ENCODE assay signal across 20 cellular contexts in genomic region chr3:103308921-103309320, GRCh38.
DNase-seq lines count a peak whose midpoint lies in the region; ATAC-seq, FAIRE-seq and TF ChIP-seq lines count a peak whose summit lies in the region.
"Had no signal": no experiment of that assay in that cellular context is flagged by ENCODE, and none has a peak within 500 bp of the region (broad histone marks: within the 10 kb centered on the region; RNA-seq: fewer than 3 reads in every experiment).

No MANE protein-coding gene starts in this region.

- H2AK5ac ChIP-seq in H1 (ENCODE audit: low read depth, low read length) = no peak overlapping the region

- FAIRE-seq in H1 (lab: Jason Lieb, UNC) (peak; percentile 87), RCC 7860 (lab: Jason Lieb, UNC) (no peak)
- FAIRE-seq: astrocyte had no signal

- H3K4me1 Mint-ChIP-seq in progenitor cell of endocrine pancreas (ENCODE audit: low read depth) = no peaks in the 10 kb centered on the region
- H3K4me1 Mint-ChIP-seq: IgD-negative memory B cell, naive B cell, T-helper 17 cell had no signal

- H3K36me3 Mint-ChIP-seq in progenitor cell of endocrine pancreas (ENCODE audit: insufficient read depth) = no peaks in the 10 kb centered on the region
- H3K36me3 Mint-ChIP-seq: CD8-positive, alpha-beta T cell; IgD-negative memory B cell; naive B cell had no signal

- POLR2A ChIA-PET in H1 (lab: Charles Lee; ENCODE audit: partially characterized antibody) = no interaction called here

- H3K23ac ChIP-seq in H1 (ENCODE audit: insufficient read length) = no peak overlapping the region

- no peaks in the 10 kb centered on the region for H3K79me2 ChIP-seq in H1 (ENCODE audit: control insufficient read depth in 1 of 2, insufficient read depth in 2 of 2, low read length in 2 of 2)

- H2AFZ ChIP-seq in H1 (ENCODE audit: low read length) = 0 out of 2 replicates have a peak overlapping the region, but pooled peaks have one; percentile 31

- ATAC-seq in GM21390 (IDR thresholded peaks at IDR 0.05; ENCODE audit: unreplicated experiment) (no peak), GM19328 (IDR thresholded peaks at IDR 0.05; ENCODE audit: unreplicated experiment) (no peak)
- ATAC-seq: activated CD4-positive, CD25-positive, alpha-beta regulatory T cell treated with anti-CD3 and anti-CD28 coated beads, Interleukin-2, amount 50 U/mL, for 24 hours; CD8-positive, alpha-beta T cell; heart right ventricle; left lung; T-helper 17 cell had no signal

- no peak overlapping the region for H3K9ac ChIP-seq in H1 (replicated peaks in 1 of 4; ENCODE audit: extremely low read depth in 1 of 4, low read depth in 3 of 4, low read length in 3 of 4)

- no peaks in the 10 kb centered on the region for H3K4me1 ChIP-seq in H1 (replicated peaks in 1 of 4; ENCODE audit: control insufficient read depth in 3 of 4, insufficient read depth in 4 of 4, low read length in 3 of 4)
- H3K4me1 ChIP-seq: heart right ventricle, left lung had no signal

- no peak overlapping the region for H4K8ac ChIP-seq in H1 (ENCODE audit: extremely low read depth, insufficient read depth, low read length)

- H3K56ac ChIP-seq in H1 (replicated peaks; ENCODE audit: insufficient read length, low read depth, low read length) = no peak overlapping the region

- DNase-seq in NCI-H2171 treated with DMSO at 0.1 percent for 48 hours (lab: John Stamatoyannopoulos, UW) (peak; percentile 8), NCI-H2171 (lab: John Stamatoyannopoulos, UW) (no peak), HuH-7.5 (ENCODE audit: low spot score) (peak; percentile 9), H1 (ENCODE audit: low read depth in 1 of 2, low spot score in 2 of 2) (no peak), progenitor cell of endocrine pancreas (ENCODE audit: low spot score, unreplicated experiment) (no peak), RCC 7860 (ENCODE audit: low spot score) (no peak)
- DNase-seq: ACHN; CD8-positive, alpha-beta T cell; cortex of kidney; GDM1; heart right ventricle; left lung; naive B cell; T-helper 17 cell had no signal

- no peak overlapping the region for H3K4me2 ChIP-seq in H1 (ENCODE audit: insufficient read depth in 1 of 2, low read depth in 2 of 2, low read length in 2 of 2)

- TF ChIP-seq EP300 in H1 (IDR thresholded peaks at IDR 0.05; ENCODE audit: borderline replicate concordance in 1 of 2, low read depth in 2 of 2, low read length in 2 of 2) = no peak

- H2BK12ac ChIP-seq in H1 (ENCODE audit: low read depth, low read length) = no peak overlapping the region

- H3K27me3 Mint-ChIP-seq in progenitor cell of endocrine pancreas = no peaks in the 10 kb centered on the region
- H3K27me3 Mint-ChIP-seq: IgD-negative memory B cell, naive B cell, T-helper 17 cell had no signal

- H4K20me1 ChIP-seq in H1 (replicated peaks in 1 of 2; ENCODE audit: control insufficient read depth in 1 of 2, insufficient read depth in 2 of 2, low read length in 2 of 2) = no peaks in the 10 kb centered on the region

- H3K36me3 ChIP-seq in H1 (ENCODE audit: control insufficient read depth in 2 of 4, insufficient read depth in 4 of 4, low read length in 3 of 4) = no peaks in the 10 kb centered on the region
- H3K36me3 ChIP-seq: heart right ventricle, left lung had no signal

- H3K23me2 ChIP-seq in H1 (ENCODE audit: low read depth, low read length) = no peaks in the 10 kb centered on the region

- peaks cover under 1% of the 10 kb centered on the region for H3K9me3 Mint-ChIP-seq in progenitor cell of endocrine pancreas (ENCODE audit: low read depth)
- H3K9me3 Mint-ChIP-seq: CD8-positive, alpha-beta T cell; naive B cell had no signal

- WGBS in H1 (ENCODE audit: extremely low coverage in 1 of 2, insufficient coverage in 1 of 2, insufficient read length in 1 of 2, insufficient replicate concordance in 2 of 2, low coverage in 1 of 2, low lambda C conversion rate in 2 of 2, missing lambda C conversion rate in 1 of 2), 2 experiments = 72% methylated on average over 1 of the region's 1 CpG; no CpG with 5 or more reads in 1 of the 2 experiments

- H3K27ac Mint-ChIP-seq in progenitor cell of endocrine pancreas = no peak overlapping the region
- H3K27ac Mint-ChIP-seq: CD8-positive, alpha-beta T cell; IgD-negative memory B cell; naive B cell; T-helper 17 cell had no signal

- CTCF ChIA-PET in H1 (lab: Charles Lee; ENCODE audit: partially characterized antibody) = interaction anchor here (0.5 to 0.7 kb wide), 3 partner anchors 101 to 1194 kb away, joined by 3 read pairs; no protein-coding TSS in a partner anchor

- no peak overlapping the region for H3K18ac ChIP-seq in H1 (ENCODE audit: extremely low read depth, low read length)

- no peak overlapping the region for H2BK20ac ChIP-seq in H1 (ENCODE audit: low read length)

- no peak overlapping the region for H3K4me3 Mint-ChIP-seq in progenitor cell of endocrine pancreas (ENCODE audit: low read depth)
- H3K4me3 Mint-ChIP-seq: CD8-positive, alpha-beta T cell; IgD-negative memory B cell; naive B cell; T-helper 17 cell had no signal

- peak; percentile 34 to 64 (median 60); a peak in 2 of 4 replicates for TF ChIP-seq CTCF in H1 (IDR thresholded peaks at IDR 0.05; ENCODE audit: control extremely low read depth in 1 of 3, insufficient read depth in 1 of 3, low read depth in 1 of 3, low read length in 3 of 3)
- TF ChIP-seq CTCF in progenitor cell of endocrine pancreas (IDR thresholded peaks at IDR 0.05; ENCODE audit: unreplicated experiment) = peak; percentile 45

- no peak overlapping the region for H4K5ac ChIP-seq in H1 (ENCODE audit: insufficient read length, low read depth, low read length)

- H2BK120ac ChIP-seq in H1 (replicated peaks; ENCODE audit: low read depth, low read length) = no peak overlapping the region

- no peaks in the 10 kb centered on the region for H3K79me1 ChIP-seq in H1 (ENCODE audit: low read depth, low read length)

- no peak overlapping the region for H4K91ac ChIP-seq in H1 (replicated peaks; ENCODE audit: insufficient read length, low read length)

- no peak overlapping the region for H3K4me3 ChIP-seq in H1 (ENCODE audit: extremely low read depth in 1 of 4, insufficient read depth in 2 of 4, low read depth in 3 of 4, low read length in 4 of 4)
- H3K4me3 ChIP-seq: heart right ventricle, left lung had no signal

- no peak overlapping the region for H3K27ac ChIP-seq in H1 (ENCODE audit: low read depth, low read length)
- H3K27ac ChIP-seq: heart right ventricle, left lung, RWPE1 had no signal

- no peak overlapping the region for H3K4ac ChIP-seq in H1 (replicated peaks; ENCODE audit: insufficient read length, low read depth, low read length)

- TF ChIP-seq POLR2A in H1 (IDR thresholded peaks at IDR 0.05; ENCODE audit: control extremely low read depth in 1 of 2, low read depth in 2 of 2, low read length in 2 of 2) = no peak

- no peak overlapping the region for H2BK15ac ChIP-seq in H1 (ENCODE audit: low read length)

- peak; percentile 49 to 53 for TF ChIP-seq RAD21 in H1 (IDR thresholded peaks at IDR 0.05 in 1 of 2, conservative IDR thresholded peaks at IDR 0.05 in 1 of 2; ENCODE audit: low read depth in 2 of 2, low read length in 2 of 2)

- no peak overlapping the region for H2BK5ac ChIP-seq in H1 (ENCODE audit: low read depth, low read length)

- no peak overlapping the region for H3K14ac ChIP-seq in H1 (ENCODE audit: insufficient read length)

- H3K27me3 ChIP-seq in H1 (replicated peaks in 1 of 4; ENCODE audit: control insufficient read depth in 3 of 4, extremely low read depth in 1 of 4, insufficient read depth in 3 of 4, low read length in 3 of 4) = no peaks in the 10 kb centered on the region
- H3K27me3 ChIP-seq: heart right ventricle, left lung had no signal

- H3K9me3 ChIP-seq in H1 (ENCODE audit: insufficient read depth in 2 of 2, low read depth in 1 of 2, low read length in 1 of 2) = no peaks in the 10 kb centered on the region
- H3K9me3 ChIP-seq: heart right ventricle had no signal

TF ChIP-seq in H1, 55 proteins besides CTCF, POLR2A, EP300 and RAD21:
- TF ChIP-seq EZH2 (IDR thresholded peaks at IDR 0.05; ENCODE audit: low read depth, low read length, severe bottlenecking) (no peak), CBX8 (IDR thresholded peaks at IDR 0.05; ENCODE audit: borderline replicate concordance, low read depth, low read length) (no peak), POU5F1 (IDR thresholded peaks at IDR 0.05; ENCODE audit: low read depth, low read length) (no peak), KDM1A (IDR thresholded peaks at IDR 0.05; ENCODE audit: borderline replicate concordance, low read length) (no peak), KDM4A (IDR thresholded peaks at IDR 0.05; ENCODE audit: low read depth, low read length, severe bottlenecking) (no peak), ZNF274 (IDR thresholded peaks at IDR 0.05; ENCODE audit: borderline replicate concordance, extremely low read depth, low read length) (no peak), SP2 (IDR thresholded peaks at IDR 0.05; ENCODE audit: low read length) (no peak), TBP (IDR thresholded peaks at IDR 0.05; ENCODE audit: low read depth, low read length) (no peak), POLR2AphosphoS5 (IDR thresholded peaks at IDR 0.05; ENCODE audit: low read depth, low read length) (no peak), JUN (IDR thresholded peaks at IDR 0.05; ENCODE audit: low read depth, low read length) (no peak), SP1 (IDR thresholded peaks at IDR 0.05; ENCODE audit: low read depth, low read length) (no peak), CBX5 (IDR thresholded peaks at IDR 0.05; ENCODE audit: low read depth, low read length) (no peak), BCL11A (IDR thresholded peaks at IDR 0.05; ENCODE audit: low read depth in 2 of 2, low read length in 2 of 2) (no peak), RBBP5 (IDR thresholded peaks at IDR 0.05; ENCODE audit: borderline replicate concordance, low read depth, low read length) (no peak), TAF1 (IDR thresholded peaks at IDR 0.05; ENCODE audit: low read depth, low read length) (no peak)
TF ChIP-seq in H1: peak in this region for 0.

Comparison
In these comparisons a context has a peak if more than half of its experiments do, and no peak if none do; other contexts are left out.
1. DNase-seq: peak in NCI-H2171 treated with DMSO at 0.1 percent for 48 hours (single experiment) and HuH-7.5 (single experiment); none in NCI-H2171 (single experiment), H1 (0 of 2), progenitor cell of endocrine pancreas (single experiment) and RCC 7860 (single experiment).